Comparison of ENCODE assay signal across 9 cellular contexts in the genomic region with DNA sequence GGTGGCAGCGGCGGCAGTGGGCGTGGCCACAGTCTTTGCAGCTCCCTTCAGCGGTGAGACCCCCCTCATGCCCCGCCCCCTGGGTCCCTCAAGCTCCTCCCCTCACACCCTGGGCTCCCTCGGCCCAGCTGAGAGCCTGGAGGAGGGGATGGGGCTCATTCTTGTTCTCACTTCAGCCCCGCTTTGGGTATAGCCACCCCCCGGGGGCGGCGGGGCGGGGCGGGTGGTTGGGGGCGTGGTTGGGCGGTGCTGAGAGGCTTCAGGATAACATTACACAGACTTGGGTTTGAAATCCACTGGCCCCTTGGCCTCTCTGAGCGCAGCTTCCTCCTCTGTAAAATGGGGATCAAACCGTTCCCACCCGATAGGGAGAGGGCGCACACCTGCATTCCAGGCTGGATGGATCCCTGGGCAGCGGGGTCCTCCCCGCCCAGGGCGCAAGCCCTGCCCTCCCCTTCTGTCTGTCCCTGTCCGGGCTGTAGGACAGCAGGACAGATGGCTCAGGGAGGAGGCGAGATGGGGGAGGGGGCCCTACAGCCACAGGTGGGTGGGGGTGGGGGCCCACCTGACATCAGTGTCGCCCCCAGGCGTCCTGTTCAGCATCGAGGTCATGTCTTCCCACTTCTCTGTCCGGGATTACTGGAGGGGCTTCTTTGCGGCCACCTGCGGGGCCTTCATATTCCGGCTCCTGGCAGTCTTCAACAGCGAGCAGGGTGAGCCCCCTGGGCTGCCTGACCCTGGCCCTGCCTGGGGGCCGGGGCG. TPM values are rescaled to one million over a fixed set of nuclear protein-coding genes. Genes with fewer than 3 reads are reported as not detected.
DNase-seq lines count a peak whose midpoint lies in the region; ATAC-seq and TF ChIP-seq lines count a peak whose summit lies in the region.
"Had no signal": no experiment of that assay in that cellular context is flagged by ENCODE, and none has a peak within 500 bp of the region (broad histone marks: within the 10 kb centered on the region; RNA-seq: fewer than 3 reads in every experiment).

No MANE protein-coding gene starts in this region.

- peaks cover 10% of the 10 kb centered on the region for H3K4me1 ChIP-seq in suprapubic skin

- DNase-seq in NCI-H2227 (lab: John Stamatoyannopoulos, UW; ENCODE audit: unreplicated experiment): peak; percentile 61
- DNase-seq in NCI-H2227 treated with DMSO at 0.1 percent for 48 hours (lab: John Stamatoyannopoulos, UW): no peak
- peak; percentile 21 for DNase-seq in activated T-cell treated with anti-CD3 and anti-CD28 coated beads for 48 hours (ENCODE audit: low read depth)
- peak; percentile 84 for DNase-seq in iPS-NIHi7 (ENCODE audit: extremely low spot score)
- no peak for DNase-seq in suprapubic skin (ENCODE audit: low spot score in 2 of 2)
- no peak for DNase-seq in NCI-H510A treated with DMSO at 0.1 percent for 48 hours (lab: John Stamatoyannopoulos, UW)

- H3K27me3 ChIP-seq in suprapubic skin: peaks cover 23% of the 10 kb centered on the region

- no peaks in the 10 kb centered on the region for H3K9me3 ChIP-seq in suprapubic skin

- no peak overlapping the region for H3K27ac ChIP-seq in suprapubic skin
- H3K27ac ChIP-seq: C4-2B had no signal

- H3K4me3 ChIP-seq in suprapubic skin: peak overlapping the region; percentile 19

- no peaks in the 10 kb centered on the region for H3K36me3 ChIP-seq in suprapubic skin

- no peak for TF ChIP-seq CTCF in suprapubic skin (IDR thresholded peaks at IDR 0.05)

- TF ChIP-seq POLR2A in suprapubic skin (IDR thresholded peaks at IDR 0.05): no peak

- no peak for TF ChIP-seq EP300 in suprapubic skin (IDR thresholded peaks at IDR 0.05)

- ATAC-seq in HG03135 (IDR thresholded peaks at IDR 0.05; ENCODE audit: unreplicated experiment) (no peak), GM18502 (IDR thresholded peaks at IDR 0.05; ENCODE audit: poor library complexity, unreplicated experiment) (no peak)

- 14% methylated on average over 23 of the region's 33 CpGs for WGBS in suprapubic skin

RNA-seq across cellular contexts. Expression of gene CLCNKA, which starts 5.1 kb away (rescaled TPM):
- 1 to 10 TPM in 1 of 4 donors, under 1 TPM in 2, not detected in 1; 0.23 to 1.9 (median 0.51) TPM for total RNA-seq in suprapubic skin

RNA-seq across cellular contexts. Expression of gene HSPB7, which starts 9.1 kb away (rescaled TPM):
- 1 to 10 TPM; 1.9 to 7.0 (median 3.3) TPM for total RNA-seq in suprapubic skin

RNA-seq across cellular contexts. Expression of gene CLCNKB, which starts 16.7 kb away (rescaled TPM):
- under 1 TPM in 1 of 4 donors, not detected in 3; 0.42 TPM for total RNA-seq in suprapubic skin

RNA-seq across cellular contexts. Expression of gene SRARP, which starts 22.9 kb away (rescaled TPM):
- total RNA-seq in suprapubic skin: not detected

RNA-seq across cellular contexts. Expression of gene FAM131C, which starts 46.5 kb away (rescaled TPM):
- total RNA-seq in suprapubic skin: 1 to 10 TPM in 2 of 4 donors, under 1 TPM in 1, not detected in 1; 0.72 to 1.6 (median 1.2) TPM

Comparison
In these comparisons a context has a peak if more than half of its experiments do, and no peak if none do; other contexts are left out.
1. DNase-seq: peak in NCI-H2227 (single experiment), activated T-cell treated with anti-CD3 and anti-CD28 coated beads for 48 hours (single experiment) and iPS-NIHi7 (single experiment); none in NCI-H2227 treated with DMSO at 0.1 percent for 48 hours (single experiment), suprapubic skin (0 of 2) and NCI-H510A treated with DMSO at 0.1 percent for 48 hours (single experiment).